Comparison of ENCODE assay signal across 19 cellular contexts in genomic region chr13:106038752-106039151, GRCh38.
DNase-seq lines count a peak whose midpoint lies in the region; ATAC-seq, FAIRE-seq and TF ChIP-seq lines count a peak whose summit lies in the region.
"Had no signal": no experiment of that assay in that cellular context is flagged by ENCODE, and none has a peak within 500 bp of the region (broad histone marks: within the 10 kb centered on the region; RNA-seq: fewer than 3 reads in every experiment).

No MANE protein-coding gene starts in this region.

- FAIRE-seq in frontal cortex (lab: Jason Lieb, UNC) = no peak
- FAIRE-seq in small intestine (lab: Jason Lieb, UNC) = no peak
- FAIRE-seq: colon had no signal

- no peaks in the 10 kb centered on the region for H3K9me3 ChIP-seq in small intestine (ENCODE audit: control insufficient read depth, low read depth)
- no peaks in the 10 kb centered on the region for H3K9me3 ChIP-seq in esophagus squamous epithelium
- H3K9me3 ChIP-seq: HAP-1, upper lobe of right lung had no signal

- TF ChIP-seq POLR2A in esophagus squamous epithelium (IDR thresholded peaks at IDR 0.05) = no peak

- H3K27ac ChIP-seq in small intestine (ENCODE audit: low read depth in 1 of 2, low read length in 1 of 2) (no peak overlapping the region), esophagus squamous epithelium (no peak overlapping the region)
- H3K27ac ChIP-seq: upper lobe of right lung had no signal

- DNase-seq in ACHN (peak; percentile 1), HK-2 (ENCODE audit: unreplicated experiment) (peak; percentile 8), astrocyte of the cerebellum (ENCODE audit: low read depth) (peak; percentile 65), glomerular visceral epithelial cell (ENCODE audit: extremely low spot score) (peak; percentile 85), frontal cortex (ENCODE audit: low spot score in 2 of 2) (no peak), small intestine (no peak), esophagus squamous epithelium (lab: John Stamatoyannopoulos, UW) (no peak)
- DNase-seq: activated CD4-positive, alpha-beta memory T cell treated with anti-CD3 and anti-CD28 coated beads, Interleukin-2, amount 10 ng/mL, durations not matched to agents 7 days and 5 days; activated gamma-delta T cell treated with Interleukin-2 at 50 U/mL for 16 hours; DMS79; head of caudate nucleus; left ventricle myocardium superior; NCI-H1417 treated with DMSO at 0.1 percent for 48 hours; NCI-H69; T1000; upper lobe of right lung had no signal

- 87 to 98% (median 89%) methylated on average over 2 of the region's 2 CpGs for WGBS in small intestine, 3 donors
- WGBS in esophagus squamous epithelium, 2 donors = 60 to 86% methylated on average over 2 of the region's 2 CpGs

- ATAC-seq in GM21367 (IDR thresholded peaks at IDR 0.05; ENCODE audit: unreplicated experiment) = no peak
- ATAC-seq: left ventricle myocardium superior, upper lobe of right lung had no signal

- H3K4me3 ChIP-seq in astrocyte of the cerebellum (ENCODE audit: low read depth, low read length) (no peak overlapping the region), small intestine (ENCODE audit: low read depth in 1 of 2, low read length in 2 of 2) (no peak overlapping the region), esophagus squamous epithelium (no peak overlapping the region)
- H3K4me3 ChIP-seq: HAP-1, upper lobe of right lung had no signal

- H3K36me3 ChIP-seq in small intestine (ENCODE audit: control insufficient read depth in 2 of 2, insufficient read depth in 2 of 2, low read length in 2 of 2) (no peaks in the 10 kb centered on the region), esophagus squamous epithelium (no peaks in the 10 kb centered on the region)
- H3K36me3 ChIP-seq: HAP-1, upper lobe of right lung had no signal

- intact Hi-C loops in esophagus squamous epithelium (cut with DNase I) = no loop called here

- TF ChIP-seq CTCF in astrocyte of the cerebellum (IDR thresholded peaks at IDR 0.05; ENCODE audit: low read depth, low read length, missing control alignments) (no peak), esophagus squamous epithelium (IDR thresholded peaks at IDR 0.05) (no peak)

- H3K27me3 ChIP-seq in small intestine (ENCODE audit: control insufficient read depth in 2 of 2, insufficient read depth in 2 of 2, low read length in 2 of 2) (no peaks in the 10 kb centered on the region), esophagus squamous epithelium (no peaks in the 10 kb centered on the region)
- H3K27me3 ChIP-seq: upper lobe of right lung had no signal

- in situ Hi-C loops in ACHN (cut with HindIII; ENCODE audit: low pct_ligation_motif_present, low pct_unique_long_range_greater_than_20kb, low sequenced_read_pairs) = no loop called here
- in situ Hi-C loops in astrocyte of the cerebellum (cut with HindIII; ENCODE audit: low sequenced_read_pairs) = no loop called here

- H3K4me1 ChIP-seq in small intestine (ENCODE audit: control insufficient read depth in 2 of 2, insufficient read depth in 1 of 2, low read depth in 1 of 2, low read length in 1 of 2) (no peaks in the 10 kb centered on the region), esophagus squamous epithelium (no peaks in the 10 kb centered on the region)
- H3K4me1 ChIP-seq: HAP-1, upper lobe of right lung had no signal

Comparison
In these comparisons a context has a peak if more than half of its experiments do, and no peak if none do; other contexts are left out.
1. DNase-seq: peak in ACHN (single experiment), HK-2 (single experiment), astrocyte of the cerebellum (single experiment) and glomerular visceral epithelial cell (single experiment); none in frontal cortex (0 of 2), small intestine (single experiment) and esophagus squamous epithelium (single experiment).